28 cellular contexts compared by ENCODE assay signal in the genomic region with DNA sequence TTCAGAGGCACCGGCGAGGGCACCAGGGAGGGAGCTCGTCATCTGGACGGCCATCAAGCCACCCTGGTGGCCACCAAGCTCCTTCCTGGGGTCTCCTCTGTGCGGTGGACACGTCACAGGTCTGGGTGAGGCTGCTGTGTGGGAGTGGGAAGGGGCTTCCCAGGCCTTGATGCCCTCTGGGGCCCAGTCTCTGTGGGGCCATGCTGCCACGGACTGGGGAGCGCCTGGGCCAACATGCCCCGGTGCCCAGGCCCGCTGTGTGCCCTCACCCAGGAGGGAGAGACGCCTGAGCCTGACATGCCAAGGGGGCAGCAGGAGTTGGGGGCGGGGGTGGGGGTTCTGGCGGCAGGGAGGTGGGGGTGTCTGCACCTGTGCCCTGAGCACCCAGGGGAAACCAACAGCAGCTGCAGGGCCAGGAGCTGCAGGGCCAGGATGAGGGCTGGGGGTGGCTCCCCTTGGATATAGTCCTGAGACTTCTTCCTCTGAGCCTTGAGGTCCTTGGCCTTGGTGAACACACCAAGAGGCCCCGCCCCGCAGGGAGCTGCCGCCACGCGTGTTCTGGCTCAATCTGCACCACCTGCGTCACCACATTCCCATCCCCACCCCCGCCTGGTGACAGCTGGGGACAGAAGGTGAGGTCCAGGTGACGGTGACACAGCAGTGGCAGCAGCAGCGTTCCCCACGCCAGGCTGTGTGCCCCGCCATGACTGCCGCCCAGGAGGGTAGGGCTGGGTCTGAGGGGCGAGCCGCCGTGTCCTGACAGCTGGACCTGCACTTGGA.
"Had no signal": no experiment of that assay in that cellular context is flagged by ENCODE, and none has a peak within 500 bp of the region (broad histone marks: within the 10 kb centered on the region; RNA-seq: fewer than 3 reads in every experiment).

No MANE protein-coding gene starts in this region.

- DNase-seq: activated CD4-positive, alpha-beta T cell treated with anti-CD3 and anti-CD28 coated beads for 48 hours; activated CD4-positive, alpha-beta T cell treated with anti-CD3 and anti-CD28 coated beads, Interleukin-2, amount 50 U/mL, for 1 hour; activated CD4-positive, alpha-beta T cell treated with anti-CD3 and anti-CD28 coated beads, Interleukin-2, amount 50 U/mL, for 48 hours; activated CD8-positive, alpha-beta memory T cell treated with anti-CD3 and anti-CD28 coated beads, Interleukin-2, amount 10 ng/mL, durations not matched to agents 7 days and 5 days; activated CD8-positive, alpha-beta memory T cell treated with anti-CD3 and anti-CD28 coated beads, Interleukin-2, amount 50 U/mL, for 4 hours; activated CD8-positive, alpha-beta T cell treated with anti-CD3 and anti-CD28 coated beads for 36 hours; activated effector memory CD4-positive, alpha-beta T cell treated with anti-CD3 and anti-CD28 coated beads, Interleukin-2, amount 50 U/mL, for 16 hours; activated naive CD4-positive, alpha-beta T cell treated with anti-CD3 and anti-CD28 coated beads for 36 hours; activated naive CD8-positive, alpha-beta T cell treated with anti-CD3 and anti-CD28 coated beads for 36 hours; activated naive CD8-positive, alpha-beta T cell treated with anti-CD3 and anti-CD28 coated beads, Interleukin-2, amount 50 U/mL, for 24 hours; activated T-cell treated with anti-CD3 and anti-CD28 coated beads, Interleukin-2, amount 50 U/mL, for 1 hour; activated T-cell treated with anti-CD3 and anti-CD28 coated beads, Interleukin-2, amount 50 U/mL, for 48 hours; adrenal gland; aorta; central memory CD4-positive, alpha-beta T cell; colonic mucosa; effector CD8-positive, alpha-beta T cell; esophagus squamous epithelium; foreskin melanocyte; T-helper 2 cell had no signal

- ATAC-seq: activated CD8-positive, alpha-beta memory T cell treated with anti-CD3 and anti-CD28 coated beads, Interleukin-2, amount 10 ng/mL, durations not matched to agents 7 days and 5 days; activated CD8-positive, alpha-beta T cell treated with anti-CD3 and anti-CD28 coated beads for 36 hours; activated naive CD8-positive, alpha-beta T cell treated with anti-CD3 and anti-CD28 coated beads, Interleukin-2, amount 50 U/mL, for 24 hours; gastroesophageal sphincter had no signal

- H3K4me3 ChIP-seq: adrenal gland, breast epithelium, cardiac muscle cell, colonic mucosa, esophagus squamous epithelium, gastroesophageal sphincter had no signal

- H3K4me1 ChIP-seq: adrenal gland, breast epithelium, colonic mucosa had no signal

- H3K27me3 Mint-ChIP-seq: activated CD8-positive, alpha-beta memory T cell treated with anti-CD3 and anti-CD28 coated beads, Interleukin-2, amount 10 ng/mL, durations not matched to agents 7 days and 5 days; activated CD8-positive, alpha-beta T cell treated with anti-CD3 and anti-CD28 coated beads for 36 hours; activated naive CD4-positive, alpha-beta T cell treated with anti-CD3 and anti-CD28 coated beads, Interleukin-2, amount 50 U/mL, for 24 hours; activated naive CD8-positive, alpha-beta T cell treated with anti-CD3 and anti-CD28 coated beads for 36 hours; activated naive CD8-positive, alpha-beta T cell treated with anti-CD3 and anti-CD28 coated beads, Interleukin-2, amount 50 U/mL, for 24 hours; brain had no signal

- H3K27ac Mint-ChIP-seq: activated CD8-positive, alpha-beta memory T cell treated with anti-CD3 and anti-CD28 coated beads, Interleukin-2, amount 10 ng/mL, durations not matched to agents 7 days and 5 days; activated CD8-positive, alpha-beta T cell treated with anti-CD3 and anti-CD28 coated beads for 36 hours; activated naive CD4-positive, alpha-beta T cell treated with anti-CD3 and anti-CD28 coated beads for 36 hours; activated naive CD4-positive, alpha-beta T cell treated with anti-CD3 and anti-CD28 coated beads, Interleukin-2, amount 50 U/mL, for 24 hours; activated naive CD8-positive, alpha-beta T cell treated with anti-CD3 and anti-CD28 coated beads for 36 hours; activated naive CD8-positive, alpha-beta T cell treated with anti-CD3 and anti-CD28 coated beads, Interleukin-2, amount 50 U/mL, for 24 hours; activated T-helper 1 cell treated with anti-CD3 and anti-CD28 coated beads, Interleukin-12 subunit alpha, Interleukin-12 subunit beta, Interleukin-2, Interleukin-4 antibody, amounts not matched to agents 30 ng/mL and 10 ng/mL and 1 ng/mL, durations not matched to agents 14 hours and 24 hours and 36 hours; activated T-helper 2 cell treated with anti-CD3 and anti-CD28 coated beads, Interferon-gamma antibody, Interleukin-2, Interleukin-4, amounts not matched to agents 10 μg/mL and 5 μg/mL and 100 μg/mL, durations not matched to agents 14 hours and 24 hours and 36 hours had no signal

- H3K27me3 ChIP-seq: adrenal gland, breast epithelium, cardiac muscle cell, colonic mucosa, esophagus squamous epithelium, gastroesophageal sphincter had no signal

- H3K4me3 Mint-ChIP-seq: activated CD8-positive, alpha-beta memory T cell treated with anti-CD3 and anti-CD28 coated beads, Interleukin-2, amount 10 ng/mL, durations not matched to agents 7 days and 5 days; activated CD8-positive, alpha-beta T cell treated with anti-CD3 and anti-CD28 coated beads for 36 hours; activated naive CD4-positive, alpha-beta T cell treated with anti-CD3 and anti-CD28 coated beads for 36 hours; activated naive CD4-positive, alpha-beta T cell treated with anti-CD3 and anti-CD28 coated beads, Interleukin-2, amount 50 U/mL, for 24 hours; activated naive CD8-positive, alpha-beta T cell treated with anti-CD3 and anti-CD28 coated beads for 36 hours; activated naive CD8-positive, alpha-beta T cell treated with anti-CD3 and anti-CD28 coated beads, Interleukin-2, amount 50 U/mL, for 24 hours; activated T-helper 1 cell treated with anti-CD3 and anti-CD28 coated beads, Interleukin-12 subunit alpha, Interleukin-12 subunit beta, Interleukin-2, Interleukin-4 antibody, amounts not matched to agents 30 ng/mL and 10 ng/mL and 1 ng/mL, durations not matched to agents 14 hours and 24 hours and 36 hours; brain had no signal

- H3K9me3 Mint-ChIP-seq: activated CD8-positive, alpha-beta T cell treated with anti-CD3 and anti-CD28 coated beads for 36 hours; activated naive CD4-positive, alpha-beta T cell treated with anti-CD3 and anti-CD28 coated beads for 36 hours; activated naive CD4-positive, alpha-beta T cell treated with anti-CD3 and anti-CD28 coated beads, Interleukin-2, amount 50 U/mL, for 24 hours; activated naive CD8-positive, alpha-beta T cell treated with anti-CD3 and anti-CD28 coated beads for 36 hours; activated naive CD8-positive, alpha-beta T cell treated with anti-CD3 and anti-CD28 coated beads, Interleukin-2, amount 50 U/mL, for 24 hours; activated T-helper 1 cell treated with anti-CD3 and anti-CD28 coated beads, Interleukin-12 subunit alpha, Interleukin-12 subunit beta, Interleukin-2, Interleukin-4 antibody, amounts not matched to agents 30 ng/mL and 10 ng/mL and 1 ng/mL, durations not matched to agents 14 hours and 24 hours and 36 hours; activated T-helper 2 cell treated with anti-CD3 and anti-CD28 coated beads, Interferon-gamma antibody, Interleukin-2, Interleukin-4, amounts not matched to agents 10 μg/mL and 5 μg/mL and 100 μg/mL, durations not matched to agents 14 hours and 24 hours and 36 hours; brain had no signal

- H3K4me1 Mint-ChIP-seq: activated CD8-positive, alpha-beta memory T cell treated with anti-CD3 and anti-CD28 coated beads, Interleukin-2, amount 10 ng/mL, durations not matched to agents 7 days and 5 days; activated naive CD4-positive, alpha-beta T cell treated with anti-CD3 and anti-CD28 coated beads, Interleukin-2, amount 50 U/mL, for 24 hours; activated naive CD8-positive, alpha-beta T cell treated with anti-CD3 and anti-CD28 coated beads for 36 hours; activated naive CD8-positive, alpha-beta T cell treated with anti-CD3 and anti-CD28 coated beads, Interleukin-2, amount 50 U/mL, for 24 hours had no signal

- H3K27ac ChIP-seq: adrenal gland, breast epithelium, cardiac muscle cell, colonic mucosa, epithelial cell of prostate, esophagus squamous epithelium, gastroesophageal sphincter had no signal

- H3K9me3 ChIP-seq: adrenal gland, breast epithelium, colonic mucosa, esophagus squamous epithelium, gastroesophageal sphincter had no signal
